Comparison of ENCODE assay signal across 12 cellular contexts in the genomic region with DNA sequence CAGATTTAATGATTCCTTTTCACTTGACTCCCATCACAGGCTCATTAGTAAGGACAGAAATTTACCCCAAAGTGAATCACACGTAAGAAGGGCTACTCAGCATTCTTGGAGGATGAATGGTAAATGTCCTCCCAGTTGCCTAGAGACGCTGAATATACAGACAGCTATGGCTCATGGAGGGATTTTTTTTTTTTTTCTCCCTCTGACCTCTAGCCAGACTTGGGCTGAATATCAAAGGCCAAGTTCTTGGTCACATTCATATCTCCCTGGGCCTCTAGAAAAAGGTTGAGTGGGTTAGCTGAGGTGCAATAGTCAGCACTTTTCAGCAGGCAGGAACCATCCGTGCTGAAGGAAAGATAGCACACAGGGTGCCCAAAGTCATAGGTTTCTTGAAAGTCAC.
A peak's percentile ranks its signal among the peaks of the same experiment; 100 is the strongest.
DNase-seq lines count a peak whose midpoint lies in the region; ATAC-seq, FAIRE-seq and TF ChIP-seq lines count a peak whose summit lies in the region.
"Had no signal": no experiment of that assay in that cellular context is flagged by ENCODE, and none has a peak within 500 bp of the region (broad histone marks: within the 10 kb centered on the region; RNA-seq: fewer than 3 reads in every experiment).

No MANE protein-coding gene starts in this region.

- no peaks in the 10 kb centered on the region for H3K9me1 ChIP-seq in keratinocyte (ENCODE audit: control insufficient read depth, extremely low read depth, insufficient read depth, low read length)

- no peaks in the 10 kb centered on the region for H3K27me3 ChIP-seq in body of pancreas
- no peaks in the 10 kb centered on the region for H3K27me3 ChIP-seq in keratinocyte (ENCODE audit: control insufficient read depth, extremely low read depth, insufficient read depth, low read length)

- H3K4me1 ChIP-seq in A549 (peaks cover 60% of the 10 kb centered on the region), body of pancreas (peaks cover 45% of the 10 kb centered on the region), keratinocyte (ENCODE audit: control insufficient read depth, extremely low read depth, insufficient read depth, low read length) (peaks cover 29% of the 10 kb centered on the region)

- H3K4me3 ChIP-seq in A549 = no peak overlapping the region
- no peak overlapping the region for H3K4me3 ChIP-seq in body of pancreas
- no peak overlapping the region for H3K4me3 ChIP-seq in keratinocyte (ENCODE audit: control insufficient read depth in 2 of 3, extremely low read depth in 1 of 3, insufficient read depth in 2 of 3, low read depth in 1 of 3, low read length in 3 of 3)

- ATAC-seq in A549 (peak; percentile 92 to 97), body of pancreas (peak; percentile 70), GM19351 (IDR thresholded peaks at IDR 0.05; ENCODE audit: unreplicated experiment) (no peak)
- ATAC-seq: left colon, T-cell had no signal

- TF ChIP-seq POLR2A in A549 (IDR thresholded peaks at IDR 0.05; ENCODE audit: low read length) (no peak), body of pancreas (IDR thresholded peaks at IDR 0.05) (no peak)

- dilution Hi-C loops in keratinocyte (cut with MboI; ENCODE audit: extremely low pct_ligation_motif_present, low sequenced_read_pairs) = no loop called here

- no peaks in the 10 kb centered on the region for H3K79me2 ChIP-seq in keratinocyte (ENCODE audit: control insufficient read depth, insufficient read depth, low read length)

- 11% methylated on average over 3 of the region's 3 CpGs for WGBS in A549 (ENCODE audit: missing lambda C conversion rate)
- 64 to 72% methylated on average over 3 of the region's 3 CpGs for WGBS in body of pancreas, 2 donors

- peak; percentile 78 for FAIRE-seq in A549 (lab: Jason Lieb, UNC)
- peak; percentile 83 for FAIRE-seq in keratinocyte (lab: Jason Lieb, UNC)

- H3K9ac ChIP-seq in keratinocyte (ENCODE audit: control insufficient read depth, extremely low read depth, insufficient read depth, low read length) = peak overlapping the region; percentile 66

- peak overlapping the region; percentile 83 to 91 for H3K27ac ChIP-seq in A549
- H3K27ac ChIP-seq in body of pancreas = peak overlapping the region in 2 of 4 donors; percentile 63 to 69
- H3K27ac ChIP-seq in keratinocyte (ENCODE audit: control insufficient read depth, insufficient read depth, low read length) = peak overlapping the region; percentile 98

- H3K36me3 ChIP-seq in body of pancreas (replicated peaks in 1 of 2; ENCODE audit: insufficient read depth in 1 of 2, low read depth in 2 of 2) = no peaks in the 10 kb centered on the region
- no peaks in the 10 kb centered on the region for H3K36me3 ChIP-seq in keratinocyte (ENCODE audit: control insufficient read depth in 2 of 2, extremely low read depth in 1 of 2, insufficient read depth in 2 of 2, low read length in 2 of 2)

- intact Hi-C loops in body of pancreas (cut with DNase I) = no loop called here

- H4K20me1 ChIP-seq in keratinocyte (ENCODE audit: control insufficient read depth, extremely low read depth, insufficient read depth, low read length) = no peaks in the 10 kb centered on the region

- DNase-seq in A549 (ENCODE audit: low read depth in 1 of 2, low spot score in 1 of 2) = peak; percentile 92 to 94
- DNase-seq in HS-27A (ENCODE audit: low read depth) = peak; percentile 85
- no peak for DNase-seq in body of pancreas
- peak; percentile 76 for DNase-seq in keratinocyte (ENCODE audit: low read depth, low spot score)
- no peak for DNase-seq in central memory CD4-positive, alpha-beta T cell
- no peak for DNase-seq in SIG-M5 (lab: John Stamatoyannopoulos, UW)
- no peak for DNase-seq in NCI-H2196 treated with DMSO at 0.1 percent for 48 hours (lab: John Stamatoyannopoulos, UW; ENCODE audit: unreplicated experiment)
- DNase-seq: COR-L47, KBM-7, left colon, T-cell had no signal

- no peak overlapping the region for H2AFZ ChIP-seq in keratinocyte (ENCODE audit: control insufficient read depth, low read length)

- peak overlapping the region; percentile 67 for H3K4me2 ChIP-seq in A549
- H3K4me2 ChIP-seq in keratinocyte (ENCODE audit: control insufficient read depth, extremely low read depth, insufficient read depth, low read depth, low read length) = peak overlapping the region; percentile 73

- CTCF ChIA-PET in A549 (lab: Yijun Ruan, JAX) = interaction anchor here (0.9 to 2.0 kb wide), 3 partner anchors 9 to 70 kb away, joined by 4 to 9 read pairs (median 5); no protein-coding TSS in a partner anchor

- TF ChIP-seq RAD21 in A549 (conservative IDR thresholded peaks at IDR 0.05 in 1 of 2, IDR thresholded peaks at IDR 0.05 in 1 of 2) = peak; percentile 27 to 28; a peak in 4 of 5 replicates

- TF ChIP-seq EP300 in A549 (IDR thresholded peaks at IDR 0.05) = peak in 1 of 2 experiments; percentile 52; a peak in 2 of 5 replicates

- TF ChIP-seq CTCF in A549 (IDR thresholded peaks at IDR 0.05) (no peak), body of pancreas (IDR thresholded peaks at IDR 0.05) (no peak), keratinocyte (optimal IDR thresholded peaks at IDR 0.05 in 1 of 3, IDR thresholded peaks at IDR 0.05 in 1 of 3, conservative IDR thresholded peaks at IDR 0.05 in 1 of 3; ENCODE audit: extremely low read depth in 1 of 3, insufficient read depth in 2 of 3, low read length in 3 of 3) (no peak)

- POLR2A ChIA-PET in A549 (lab: Yijun Ruan, JAX) = interaction anchor here (0.8 to 2.6 kb wide), 5 partner anchors 24 to 91 kb away, joined by 3 to 18 read pairs (median 5); partner anchors contain the start of gene PHLDA1

- H3K9me3 ChIP-seq in A549 (no peaks in the 10 kb centered on the region), body of pancreas (no peaks in the 10 kb centered on the region), keratinocyte (ENCODE audit: control insufficient read depth, low read depth, low read length) (no peaks in the 10 kb centered on the region)

TF ChIP-seq in A549, 52 proteins besides CTCF, POLR2A, EP300 and RAD21 (continues in another document):
- peak; percentile 75; the same call in 1 of the 2 replicates for TF ChIP-seq GATA3 (IDR thresholded peaks at IDR 0.05; ENCODE audit: borderline replicate concordance)
- peak; percentile 58 for TF ChIP-seq RFX5 (IDR thresholded peaks at IDR 0.05)
- no peak for TF ChIP-seq HEYL (CRISPR knock-in tag; IDR thresholded peaks at IDR 0.05)
- peak; percentile 100 for TF ChIP-seq MAFK (IDR thresholded peaks at IDR 0.05; ENCODE audit: partially characterized antibody)
- TF ChIP-seq ESRRA (IDR thresholded peaks at IDR 0.05; ENCODE audit: borderline replicate concordance, low read length) = peak; percentile 85; the same call in 1 of the 2 replicates
- peak; percentile 68 for TF ChIP-seq JUNB (IDR thresholded peaks at IDR 0.05)
- no peak for TF ChIP-seq KDM5A (IDR thresholded peaks at IDR 0.05)
- TF ChIP-seq, protein P1, sequence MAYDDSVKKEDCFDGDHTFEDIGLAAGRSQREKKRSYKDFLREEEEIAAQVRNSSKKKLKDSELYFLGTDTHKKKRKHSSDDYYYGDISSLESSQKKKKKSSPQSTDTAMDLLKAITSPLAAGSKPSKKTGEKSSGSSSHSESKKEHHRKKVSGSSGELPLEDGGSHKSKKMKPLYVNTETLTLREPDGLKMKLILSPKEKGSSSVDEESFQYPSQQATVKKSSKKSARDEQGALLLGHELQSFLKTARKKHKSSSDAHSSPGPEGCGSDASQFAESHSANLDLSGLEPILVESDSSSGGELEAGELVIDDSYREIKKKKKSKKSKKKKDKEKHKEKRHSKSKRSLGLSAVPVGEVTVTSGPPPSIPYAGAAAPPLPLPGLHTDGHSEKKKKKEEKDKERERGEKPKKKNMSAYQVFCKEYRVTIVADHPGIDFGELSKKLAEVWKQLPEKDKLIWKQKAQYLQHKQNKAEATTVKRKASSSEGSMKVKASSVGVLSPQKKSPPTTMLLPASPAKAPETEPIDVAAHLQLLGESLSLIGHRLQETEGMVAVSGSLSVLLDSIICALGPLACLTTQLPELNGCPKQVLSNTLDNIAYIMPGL (CRISPR knock-in tag; IDR thresholded peaks at IDR 0.05; ENCODE audit: borderline replicate concordance) = no peak
- no peak for TF ChIP-seq MYC (IDR thresholded peaks at IDR 0.05; ENCODE audit: borderline replicate concordance, low read length)
- no peak for TF ChIP-seq USF2 (IDR thresholded peaks at IDR 0.05)
- TF ChIP-seq, protein P2, sequence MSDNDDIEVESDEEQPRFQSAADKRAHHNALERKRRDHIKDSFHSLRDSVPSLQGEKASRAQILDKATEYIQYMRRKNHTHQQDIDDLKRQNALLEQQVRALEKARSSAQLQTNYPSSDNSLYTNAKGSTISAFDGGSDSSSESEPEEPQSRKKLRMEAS (IDR thresholded peaks at IDR 0.05) = 0 out of 2 replicates have a peak, but pooled peaks have one; percentile 15
- TF ChIP-seq HOXA7 (CRISPR knock-in tag; IDR thresholded peaks at IDR 0.05) = peak; percentile 63; the same call in 1 of the 2 replicates
- TF ChIP-seq EHF (CRISPR knock-in tag; IDR thresholded peaks at IDR 0.05) = no peak
- no peak for TF ChIP-seq RARB (CRISPR knock-in tag; IDR thresholded peaks at IDR 0.05)
- TF ChIP-seq, protein P3, sequence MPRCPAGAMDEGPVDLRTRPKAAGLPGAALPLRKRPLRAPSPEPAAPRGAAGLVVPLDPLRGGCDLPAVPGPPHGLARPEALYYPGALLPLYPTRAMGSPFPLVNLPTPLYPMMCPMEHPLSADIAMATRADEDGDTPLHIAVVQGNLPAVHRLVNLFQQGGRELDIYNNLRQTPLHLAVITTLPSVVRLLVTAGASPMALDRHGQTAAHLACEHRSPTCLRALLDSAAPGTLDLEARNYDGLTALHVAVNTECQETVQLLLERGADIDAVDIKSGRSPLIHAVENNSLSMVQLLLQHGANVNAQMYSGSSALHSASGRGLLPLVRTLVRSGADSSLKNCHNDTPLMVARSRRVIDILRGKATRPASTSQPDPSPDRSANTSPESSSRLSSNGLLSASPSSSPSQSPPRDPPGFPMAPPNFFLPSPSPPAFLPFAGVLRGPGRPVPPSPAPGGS (IDR thresholded peaks at IDR 0.05) = 0 out of 3 replicates have a peak, but pooled peaks have one; percentile 35
- peak; percentile 67 for TF ChIP-seq FOSL2 (IDR thresholded peaks at IDR 0.05)
- peak; percentile 96 for TF ChIP-seq FOSL2 (CRISPR knock-in tag; IDR thresholded peaks at IDR 0.05)
- TF ChIP-seq RNF2 (IDR thresholded peaks at IDR 0.05; ENCODE audit: borderline replicate concordance, low read depth) = no peak
- 0 out of 2 replicates have a peak, but pooled peaks have one; percentile 9 for TF ChIP-seq NFE2L2 (conservative IDR thresholded peaks at IDR 0.05; ENCODE audit: low read length)
- no peak for TF ChIP-seq FOXS1 (CRISPR knock-in tag; IDR thresholded peaks at IDR 0.05)

Comparison
In these comparisons a context has a peak if more than half of its experiments do, and no peak if none do; other contexts are left out.
1. DNase-seq: peak in A549 (2 of 2), HS-27A (single experiment) and keratinocyte (single experiment); none in body of pancreas (0 of 4), central memory CD4-positive, alpha-beta T cell (single experiment), SIG-M5 (single experiment) and NCI-H2196 treated with DMSO at 0.1 percent for 48 hours (single experiment).